Comparison of ENCODE assay signal across 8 cellular contexts in the genomic region with DNA sequence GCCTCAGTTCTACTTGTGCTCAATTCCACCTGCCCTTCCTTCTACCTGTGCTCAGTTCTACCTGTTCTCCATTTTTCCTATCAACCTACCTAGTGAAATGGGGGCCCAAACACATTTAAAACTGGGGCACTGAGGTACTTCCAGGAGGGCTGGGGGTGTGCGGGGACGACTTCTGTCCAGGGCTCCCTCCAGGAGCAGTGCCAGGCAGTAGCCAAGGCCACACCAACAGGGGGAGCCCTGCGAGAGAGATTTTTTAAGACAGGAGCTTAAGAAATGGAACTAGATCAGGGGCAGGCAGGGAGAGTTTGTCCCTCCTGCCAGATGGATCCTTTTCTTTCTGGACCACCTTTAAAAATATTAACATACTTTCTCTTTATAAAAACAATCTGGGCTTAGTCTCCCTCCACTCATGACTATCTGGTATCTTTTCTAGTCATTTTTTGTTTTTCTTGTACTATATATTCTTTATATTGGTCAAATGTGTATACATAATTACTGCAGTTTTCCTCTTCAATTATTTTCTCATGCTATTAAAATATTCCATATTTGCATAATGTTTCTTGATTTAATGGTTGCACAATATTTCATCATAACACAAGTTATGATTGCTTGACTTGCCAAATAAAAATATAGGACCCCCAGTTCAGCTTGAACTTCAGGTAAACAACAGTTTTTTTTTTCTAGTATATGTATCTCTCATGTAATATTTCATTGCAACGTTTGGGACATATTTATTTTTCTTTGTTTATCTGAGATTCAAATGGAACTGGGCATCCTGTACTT. TPM values are rescaled to one million over a fixed set of nuclear protein-coding genes. Genes with fewer than 3 reads are reported as not detected.
DNase-seq lines count a peak whose midpoint lies in the region; ATAC-seq lines count a peak whose summit lies in the region.

No MANE protein-coding gene starts in this region.

- DNase-seq in Daoy (ENCODE audit: low read depth) (peak; percentile 14), LoVo (ENCODE audit: low spot score) (peak; percentile 6), activated T-cell treated with anti-CD3 and anti-CD28 coated beads for 4 hours (peak; percentile 5), hepatic stellate cell (ENCODE audit: low spot score) (peak; percentile 27)
- DNase-seq in stimulated activated CD4-positive, alpha-beta T cell treated with anti-CD3 and anti-CD28 coated beads, Interleukin-4, amount 100 ng/mL, for 4 hours, result peak; percentile 4 to 9

- ATAC-seq in HG03025 (IDR thresholded peaks at IDR 0.05; ENCODE audit: low FRiP score, unreplicated experiment) (no peak), HG02852 (IDR thresholded peaks at IDR 0.05; ENCODE audit: unreplicated experiment) (no peak), HG03571 (IDR thresholded peaks at IDR 0.05; ENCODE audit: unreplicated experiment) (no peak)

RNA-seq across cellular contexts. Expression of a gene that starts 47.3 kb away (rescaled TPM):
- total RNA-seq in Daoy (2014; rRNA removed; shearing (Covaris generic)), result 0.24 TPM in 1 of 2 replicates, not detected in the other
